17 cellular contexts compared by ENCODE assay signal in genomic region chr15:64975390-64975789, GRCh38.
"Had no signal": no experiment of that assay in that cellular context is flagged by ENCODE, and none has a peak within 500 bp of the region (broad histone marks: within the 10 kb centered on the region; RNA-seq: fewer than 3 reads in every experiment).

No MANE protein-coding gene starts in this region.

- ATAC-seq: heart right ventricle; lower lobe of right lung; naive thymus-derived CD8-positive, alpha-beta T cell; stimulated activated naive CD8-positive, alpha-beta T cell treated with anti-CD3 and anti-CD28 coated beads, Interleukin-15, Interleukin-2, amounts not matched to agents 100 U/mL and 50 U/mL, for 24 hours had no signal

- H3K27ac ChIP-seq: dorsolateral prefrontal cortex, epithelial cell of prostate, heart right ventricle, lower lobe of right lung, prostate gland, right atrium auricular region had no signal

- H3K4me3 Mint-ChIP-seq: brain; endodermal cell; naive thymus-derived CD8-positive, alpha-beta T cell had no signal

- H3K4me1 ChIP-seq: heart right ventricle, lower lobe of right lung, prostate gland, right atrium auricular region had no signal

- H3K27me3 ChIP-seq: dorsolateral prefrontal cortex, heart right ventricle, right atrium auricular region had no signal

- H3K27ac Mint-ChIP-seq: brain; endodermal cell; naive thymus-derived CD8-positive, alpha-beta T cell had no signal

- H3K36me3 ChIP-seq: prostate gland had no signal

- H3K4me3 ChIP-seq: dorsolateral prefrontal cortex, heart right ventricle, lower lobe of right lung, prostate gland, right atrium auricular region had no signal

- DNase-seq: activated CD4-positive, alpha-beta T cell treated with anti-CD3 and anti-CD28 coated beads, Interleukin-2, amount 50 U/mL, for 4 hours; activated gamma-delta T cell treated with Interleukin-2 at 50 U/mL for 16 hours; activated T-cell treated with anti-CD3 and anti-CD28 coated beads, Interleukin-2, amount 50 U/mL, for 48 hours; caudate nucleus; dorsolateral prefrontal cortex; endodermal cell; heart right ventricle; lower lobe of right lung; naive thymus-derived CD8-positive, alpha-beta T cell; stimulated activated CD4-positive, alpha-beta T cell treated with anti-CD3 and anti-CD28 coated beads, Interleukin-2, amount 100 ng/mL, for 24 hours; stimulated activated naive CD8-positive, alpha-beta T cell treated with anti-CD3 and anti-CD28 coated beads, Interleukin-15, Interleukin-2, amounts not matched to agents 100 U/mL and 50 U/mL, for 24 hours; trophoblast cell had no signal

- H3K9me3 ChIP-seq: heart right ventricle, lower lobe of right lung, prostate gland, right atrium auricular region had no signal

- H3K27me3 Mint-ChIP-seq: brain; naive thymus-derived CD8-positive, alpha-beta T cell had no signal

- H3K9me3 Mint-ChIP-seq: activated naive CD4-positive, alpha-beta T cell treated with anti-CD3 and anti-CD28 coated beads, Interleukin-2, amount 50 U/mL, for 72 hours; brain; endodermal cell; naive thymus-derived CD8-positive, alpha-beta T cell had no signal
